14 cellular contexts compared by ENCODE assay signal in genomic region chr14:68808696-68809095, GRCh38. TPM values are rescaled to one million over a fixed set of nuclear protein-coding genes. Genes with fewer than 3 reads are reported as not detected.
DNase-seq lines count a peak whose midpoint lies in the region; ATAC-seq and TF ChIP-seq lines count a peak whose summit lies in the region.
"Had no signal": no experiment of that assay in that cellular context is flagged by ENCODE, and none has a peak within 500 bp of the region (broad histone marks: within the 10 kb centered on the region; RNA-seq: fewer than 3 reads in every experiment).

No MANE protein-coding gene starts in this region.

- H3K27ac ChIP-seq in DND-41 (ENCODE audit: low read length) (no peak overlapping the region), ascending aorta (peak overlapping the region; percentile 72 to 86), mesendoderm (ENCODE audit: low read depth, low read length) (no peak overlapping the region), stomach (peak overlapping the region in 4 of 5 donors; percentile 65 to 87 (median 84))
- H3K27ac ChIP-seq in CD8-positive, alpha-beta memory T cell (ENCODE audit: low read depth, low read length) = no peak overlapping the region
- H3K27ac ChIP-seq: KMS-11 had no signal

- no peak overlapping the region for H3K23ac ChIP-seq in mesendoderm (ENCODE audit: low read length)

- intact Hi-C loops in ascending aorta (cut with DNase I) = no loop called here
- intact Hi-C loops in stomach (cut with DNase I; ENCODE audit: low total_unique reads) = no loop called here

- no peaks in the 10 kb centered on the region for H3K36me3 ChIP-seq in DND-41 (ENCODE audit: insufficient read depth, low read length)
- H3K36me3 ChIP-seq in ascending aorta = no peaks in the 10 kb centered on the region
- no peaks in the 10 kb centered on the region for H3K36me3 ChIP-seq in mesendoderm (ENCODE audit: control insufficient read depth, insufficient read depth, low read length)
- no peaks in the 10 kb centered on the region for H3K36me3 ChIP-seq in stomach
- no peaks in the 10 kb centered on the region for H3K36me3 ChIP-seq in CD8-positive, alpha-beta memory T cell (ENCODE audit: insufficient read depth, low read length)

- H3K27me3 ChIP-seq in DND-41 (ENCODE audit: insufficient read depth, low read length, poor library complexity) (no peaks in the 10 kb centered on the region), ascending aorta (no peaks in the 10 kb centered on the region), mesendoderm (ENCODE audit: insufficient read depth, low read length, poor library complexity) (no peaks in the 10 kb centered on the region), stomach (no peaks in the 10 kb centered on the region)
- no peaks in the 10 kb centered on the region for H3K27me3 ChIP-seq in CD8-positive, alpha-beta memory T cell (ENCODE audit: insufficient read depth, low read length, poor library complexity, severe bottlenecking)
- H3K27me3 ChIP-seq: testis had no signal

- H2BK15ac ChIP-seq in mesendoderm (replicated peaks; ENCODE audit: low read depth) = no peak overlapping the region

- no peaks in the 10 kb centered on the region for H3K9me3 Mint-ChIP-seq in CD8-positive, alpha-beta memory T cell

- in situ Hi-C loops in GM13976 (cut with MboI; ENCODE audit: low sequenced_read_pairs, unreplicated experiment) = no loop called here

- no peaks in the 10 kb centered on the region for H3K36me3 Mint-ChIP-seq in CD8-positive, alpha-beta memory T cell

- ATAC-seq in DND-41 (ENCODE audit: insufficient read depth, low read depth) (peak; percentile 38; the same call in 2 of the 3 replicates), GM19463 (IDR thresholded peaks at IDR 0.05; ENCODE audit: unreplicated experiment) (no peak), HG03108 (IDR thresholded peaks at IDR 0.05; ENCODE audit: unreplicated experiment) (no peak)
- ATAC-seq: left cardiac atrium had no signal

- H3K4me1 ChIP-seq in DND-41 (ENCODE audit: insufficient read depth, low read length) (peaks cover under 1% of the 10 kb centered on the region; the same call in 1 of the 2 replicates), ascending aorta (peaks cover 14 to 17% of the 10 kb centered on the region in 2 donors), mesendoderm (ENCODE audit: control insufficient read depth, low read depth, low read length) (no peaks in the 10 kb centered on the region), stomach (peaks cover 33 to 69% (median 45%) of the 10 kb centered on the region in 4 donors)
- peaks cover 34% of the 10 kb centered on the region for H3K4me1 ChIP-seq in CD8-positive, alpha-beta memory T cell (ENCODE audit: insufficient read depth, low read length)

- CTCF ChIA-PET in CD8-positive, alpha-beta memory T cell (lab: Charles Lee) = interaction anchor here (1.8 to 2.7 kb wide), 2 partner anchors 13 to 21 kb away, joined by 4 to 14 read pairs; no protein-coding TSS in a partner anchor

- peaks cover 30 to 57% (median 32%) of the 10 kb centered on the region in 3 donors for H3K4me1 Mint-ChIP-seq in CD8-positive, alpha-beta memory T cell

- no CpG with 5 or more reads among the region's 7 CpGs for WGBS in mesendoderm (ENCODE audit: extremely low coverage, insufficient coverage, low lambda C conversion rate)
- WGBS in stomach, 5 donors = 77 to 82% (median 79%) methylated on average over 5 to 7 of the region's 7 CpGs

- no peak for TF ChIP-seq POLR2A in stomach (IDR thresholded peaks at IDR 0.05)

- no peak overlapping the region for H2AFZ ChIP-seq in DND-41 (ENCODE audit: low read depth, low read length)

- H2BK5ac ChIP-seq in mesendoderm (ENCODE audit: low read length) = no peak overlapping the region

- no peak overlapping the region for H3K4me2 ChIP-seq in DND-41 (ENCODE audit: insufficient read depth, low read length)
- H3K4me2 ChIP-seq in mesendoderm (ENCODE audit: low read length) = no peak overlapping the region
- H3K4me2 ChIP-seq: KMS-11 had no signal

- H3K27ac Mint-ChIP-seq in CD8-positive, alpha-beta memory T cell = peak overlapping the region in 2 of 8 donors; percentile 86 to 87

- TF ChIP-seq EP300 in stomach (IDR thresholded peaks at IDR 0.05) = no peak

- no peak overlapping the region for H3K18ac ChIP-seq in mesendoderm (ENCODE audit: low read length)

- H3K4me3 ChIP-seq in DND-41 (ENCODE audit: low read depth in 1 of 2, low read length in 2 of 2) (no peak overlapping the region), ascending aorta (no peak overlapping the region), mesendoderm (ENCODE audit: low read length) (no peak overlapping the region), stomach (no peak overlapping the region)
- no peak overlapping the region for H3K4me3 ChIP-seq in CD8-positive, alpha-beta memory T cell (ENCODE audit: low read length)
- H3K4me3 ChIP-seq: testis had no signal

- no peaks in the 10 kb centered on the region for H3K27me3 Mint-ChIP-seq in CD8-positive, alpha-beta memory T cell

- no peak overlapping the region for H2BK120ac ChIP-seq in mesendoderm (ENCODE audit: low read depth, low read length)

- no peaks in the 10 kb centered on the region for H4K20me1 ChIP-seq in DND-41 (ENCODE audit: insufficient read depth, low read length)

- H3K56ac ChIP-seq in mesendoderm (ENCODE audit: low read length) = peak overlapping the region; percentile 37

- H3K79me2 ChIP-seq in DND-41 (ENCODE audit: insufficient read depth, low read length) = no peaks in the 10 kb centered on the region
- no peaks in the 10 kb centered on the region for H3K79me2 ChIP-seq in mesendoderm (ENCODE audit: control insufficient read depth, insufficient read depth, low read length)

- H3K9ac ChIP-seq in DND-41 (ENCODE audit: low read depth, low read length) = no peak overlapping the region
- H3K9ac ChIP-seq in mesendoderm (ENCODE audit: low read length) = no peak overlapping the region
- H3K9ac ChIP-seq: KMS-11 had no signal

- DNase-seq in DND-41 = no peak
- no peak for DNase-seq in ascending aorta (ENCODE audit: low spot score in 2 of 2)
- DNase-seq in mesendoderm = no peak
- no peak for DNase-seq in stomach
- DNase-seq in GM13976 (ENCODE audit: low spot score) = no peak
- no peak for DNase-seq in CD8-positive, alpha-beta memory T cell
- DNase-seq: activated naive CD4-positive, alpha-beta T cell treated with Interleukin-2 at 50 U/mL for 16 hours; left cardiac atrium; NCI-H146; testis had no signal

- H3K79me1 ChIP-seq in mesendoderm (ENCODE audit: low read length) = no peaks in the 10 kb centered on the region

- TF ChIP-seq CTCF in DND-41 (IDR thresholded peaks at IDR 0.05; ENCODE audit: borderline replicate concordance, extremely low read depth, low read length, poor library complexity, severe bottlenecking) = no peak
- TF ChIP-seq CTCF in ascending aorta (IDR thresholded peaks at IDR 0.05) = no peak
- no peak for TF ChIP-seq CTCF in stomach (IDR thresholded peaks at IDR 0.05)
- no peak for TF ChIP-seq CTCF in GM13976 (IDR thresholded peaks at IDR 0.05; ENCODE audit: borderline replicate concordance, control extremely low read depth, extremely low read depth, insufficient read depth, missing control alignments)

- no peak overlapping the region for H4K5ac ChIP-seq in mesendoderm (ENCODE audit: low read length)

- no peak overlapping the region for H2AK5ac ChIP-seq in mesendoderm (ENCODE audit: low read length)

- H3K4me3 Mint-ChIP-seq in CD8-positive, alpha-beta memory T cell = no peak overlapping the region
- H3K4me3 Mint-ChIP-seq: neural crest cell had no signal

- POLR2A ChIA-PET in CD8-positive, alpha-beta memory T cell (lab: Charles Lee) = interaction anchor here (12.2 kb wide), 1 partner anchor 16 kb away, joined by 445 read pairs; the partner anchor contains the start of gene ZFP36L1

- H3K9me3 ChIP-seq in DND-41 (ENCODE audit: insufficient read depth, low read length, severe bottlenecking) = peaks cover 4% of the 10 kb centered on the region
- H3K9me3 ChIP-seq in ascending aorta = no peaks in the 10 kb centered on the region
- H3K9me3 ChIP-seq in stomach = peaks cover 0 to 8% (median 0%) of the 10 kb centered on the region in 4 donors
- no peaks in the 10 kb centered on the region for H3K9me3 ChIP-seq in CD8-positive, alpha-beta memory T cell (ENCODE audit: low read length)
- H3K9me3 ChIP-seq: testis had no signal

- no peak overlapping the region for H4K8ac ChIP-seq in mesendoderm (ENCODE audit: low read depth, low read length)

- H3K4ac ChIP-seq in mesendoderm (ENCODE audit: low read depth, low read length) = no peak overlapping the region

RNA-seq across cellular contexts. Expression of gene ZFP36L1, which starts 15.8 kb away (rescaled TPM):
- 772 TPM for total RNA-seq in ascending aorta
- 81.7 TPM for polyA plus RNA-seq in mesendoderm (2013, experiment 1 of 2)
- 85.1 TPM for polyA plus RNA-seq in mesendoderm (2013, experiment 2 of 2)
- 100 to 1,000 TPM in 4 of 5 donors, 10 to 100 TPM in 1; 44.4 to 655 (median 255) TPM for total RNA-seq in stomach
- 10 to 100 TPM; 64.0 to 80.1 (median 70.4) TPM for polyA plus RNA-seq in stomach
- 100 to 1,000 TPM; 128 to 133 TPM for total RNA-seq in CD8-positive, alpha-beta memory T cell
- 124 TPM for polyA plus RNA-seq in CD8-positive, alpha-beta memory T cell

Comparison
In these comparisons a context has a peak if more than half of its experiments do, and no peak if none do; other contexts are left out.
1. H3K27ac ChIP-seq: peak in ascending aorta (2 of 2) and stomach (4 of 5); none in DND-41 (single experiment), mesendoderm (single experiment) and CD8-positive, alpha-beta memory T cell (single experiment).